In the genomic region with DNA sequence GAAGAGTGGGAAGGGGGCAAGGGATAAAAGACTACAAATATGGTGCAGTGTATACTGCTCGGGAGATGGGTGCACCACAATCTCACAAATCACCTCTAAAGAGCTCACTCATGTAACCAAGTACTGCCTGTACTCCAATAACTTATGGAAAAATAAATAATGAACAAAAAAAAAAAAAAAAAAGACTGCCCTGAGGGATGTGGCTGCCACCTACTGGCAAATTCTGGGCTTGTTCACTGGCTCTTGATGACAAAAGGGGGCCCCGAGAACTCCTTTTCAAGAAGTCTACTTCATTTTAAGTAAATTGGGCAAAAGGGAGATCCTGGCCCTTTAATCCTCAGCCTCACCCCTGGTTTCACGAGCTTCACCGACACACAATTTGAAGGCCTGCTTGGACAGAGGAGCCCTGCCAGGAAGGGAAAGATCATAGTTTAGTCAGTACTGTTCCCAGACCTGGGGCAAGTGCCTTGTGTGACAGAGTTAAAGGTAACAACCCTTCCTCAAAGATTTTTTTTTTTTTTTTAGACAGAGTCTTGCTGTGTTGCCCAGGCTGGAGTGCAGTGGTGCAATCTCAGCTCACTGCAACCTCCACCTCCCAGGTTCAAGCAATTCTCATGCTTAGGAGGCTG, we compare ENCODE assay signal across 10 cellular contexts. TPM values are rescaled to one million over a fixed set of nuclear protein-coding genes. Genes with fewer than 3 reads are reported as not detected.
DNase-seq lines count a peak whose midpoint lies in the region; ATAC-seq and TF ChIP-seq lines count a peak whose summit lies in the region.
"Had no signal": no experiment of that assay in that cellular context is flagged by ENCODE, and none has a peak within 500 bp of the region (broad histone marks: within the 10 kb centered on the region; RNA-seq: fewer than 3 reads in every experiment).

No MANE protein-coding gene starts in this region.

- CTCF ChIA-PET in mammary epithelial cell (lab: Charles Lee; ENCODE audit: low non-redundant PET): no interaction called here

- H2AFZ ChIP-seq in mammary epithelial cell (ENCODE audit: low read depth, low read length): no peak overlapping the region

- H3K27me3 ChIP-seq in mammary epithelial cell (ENCODE audit: insufficient read depth, low read length): no peaks in the 10 kb centered on the region
- H3K27me3 ChIP-seq: BLaER1 treated with 17β-estradiol and CSF1 and Interleukin-3, amounts not matched to agents 10 nM and 100 nM had no signal

- BruUV-seq in mammary epithelial cell (replicated peaks; lab: Mats Ljungman, UMichigan): no TSS peak

- DNase-seq in NCI-H2171 treated with DMSO at 0.1 percent for 48 hours (lab: John Stamatoyannopoulos, UW) (peak; percentile 54), NCI-H2171 (lab: John Stamatoyannopoulos, UW) (no peak), LNCaP clone FGC (ENCODE audit: low read depth) (peak; percentile 34), mammary epithelial cell (peak; percentile 7), renal cortical epithelial cell (ENCODE audit: low read depth) (peak; percentile 33)
- no peak for DNase-seq in effector memory CD8-positive, alpha-beta T cell

- intact Hi-C loops in mammary epithelial cell (cut with micrococcal nuclease): no loop called here

- peak; percentile 58 for TF ChIP-seq CTCF in LNCaP clone FGC (IDR thresholded peaks at IDR 0.05; ENCODE audit: control insufficient read depth, extremely low read depth, insufficient read depth)
- TF ChIP-seq CTCF in mammary epithelial cell (conservative IDR thresholded peaks at IDR 0.05 in 1 of 2, IDR thresholded peaks at IDR 0.05 in 1 of 2; ENCODE audit: extremely low read depth in 1 of 2, insufficient read depth in 1 of 2, low read depth in 1 of 2, low read length in 2 of 2): peak; percentile 44 to 49

- dilution Hi-C loops in mammary epithelial cell (cut with HindIII; ENCODE audit: low sequenced_read_pairs): no loop called here

- H3K4me3 ChIP-seq in LNCaP clone FGC (ENCODE audit: low read depth, low read length): no peak overlapping the region
- H3K4me3 ChIP-seq in mammary epithelial cell (replicated peaks in 1 of 3; ENCODE audit: insufficient read depth in 1 of 3, low read depth in 2 of 3, low read length in 3 of 3): no peak overlapping the region
- H3K4me3 ChIP-seq: BLaER1 treated with 17β-estradiol and CSF1 and Interleukin-3, amounts not matched to agents 10 nM and 100 nM had no signal

- H3K4me3 Mint-ChIP-seq in effector memory CD8-positive, alpha-beta T cell: no peak overlapping the region

- H3K27me3 Mint-ChIP-seq in effector memory CD8-positive, alpha-beta T cell: no peaks in the 10 kb centered on the region

- 54% methylated on average over 4 of the region's 4 CpGs for WGBS in mammary epithelial cell (ENCODE audit: low coverage, missing lambda C conversion rate)

- peaks cover 11 to 17% of the 10 kb centered on the region in 2 donors for H3K4me1 Mint-ChIP-seq in effector memory CD8-positive, alpha-beta T cell (ENCODE audit: low read depth in 2 of 2)

- H3K36me3 Mint-ChIP-seq in effector memory CD8-positive, alpha-beta T cell (ENCODE audit: insufficient read depth): peaks cover 90% of the 10 kb centered on the region

- H3K4me1 ChIP-seq in mammary epithelial cell (ENCODE audit: insufficient read depth, low read length): peaks cover 15% of the 10 kb centered on the region

- no peaks in the 10 kb centered on the region for H3K79me2 ChIP-seq in mammary epithelial cell (ENCODE audit: insufficient read depth, low read length)

- peaks cover 14% of the 10 kb centered on the region for H3K36me3 ChIP-seq in mammary epithelial cell (ENCODE audit: insufficient read depth, low read length)

- H3K9me3 Mint-ChIP-seq in effector memory CD8-positive, alpha-beta T cell: no peaks in the 10 kb centered on the region

- in situ Hi-C loops in mammary epithelial cell (cut with MboI; ENCODE audit: low sequenced_read_pairs in 2 of 2): no loop called here

- H4K20me1 ChIP-seq in mammary epithelial cell (ENCODE audit: insufficient read depth, low read length): no peaks in the 10 kb centered on the region
- H4K20me1 ChIP-seq: BLaER1 treated with 17β-estradiol and CSF1 and Interleukin-3, amounts not matched to agents 10 nM and 100 nM had no signal

- no peaks in the 10 kb centered on the region for H3K9me3 ChIP-seq in mammary epithelial cell (replicated peaks; ENCODE audit: insufficient read depth, low read length)

- H3K27ac ChIP-seq in mammary epithelial cell (ENCODE audit: insufficient read depth, low read depth, low read length): no peak overlapping the region

- H3K4me2 ChIP-seq in mammary epithelial cell (ENCODE audit: insufficient read depth, low read depth, low read length): no peak overlapping the region
- H3K4me2 ChIP-seq: BLaER1 treated with 17β-estradiol and CSF1 and Interleukin-3, amounts not matched to agents 10 nM and 100 nM had no signal

- H3K9ac ChIP-seq in mammary epithelial cell (ENCODE audit: insufficient read depth, low read length): no peak overlapping the region

- H3K27ac Mint-ChIP-seq in effector memory CD8-positive, alpha-beta T cell: no peak overlapping the region

- ATAC-seq in effector memory CD8-positive, alpha-beta T cell (replicated peaks): no peak
- ATAC-seq in GM21786 (IDR thresholded peaks at IDR 0.05; ENCODE audit: unreplicated experiment): no peak
- no peak for ATAC-seq in activated CD4-positive, CD25-positive, alpha-beta regulatory T cell treated with anti-CD3 and anti-CD28 coated beads, Interleukin-2, amount 50 U/mL, for 24 hours
- ATAC-seq: esophagus mucosa had no signal

RNA-seq across cellular contexts. Expression of a gene that starts 26.1 kb away (rescaled TPM):
- total RNA-seq in mammary epithelial cell (1 to 10 TPM in 1 of 2 donors, under 1 TPM in 1; 0.50 to 1.2 TPM), renal cortical epithelial cell (1.2 TPM in 1 of 2 replicates, not detected in the other)
- 0.35 TPM for polyA plus RNA-seq in mammary epithelial cell
- not detected for polyA minus RNA-seq in mammary epithelial cell

RNA-seq across cellular contexts. Expression of a gene that starts 47.5 kb away (rescaled TPM):
- total RNA-seq in mammary epithelial cell: 100 to 1,000 TPM; 266 to 337 TPM
- polyA plus RNA-seq in mammary epithelial cell: 285 TPM
- 190 TPM for polyA minus RNA-seq in mammary epithelial cell
- 146 and 208 TPM in 2 replicates for total RNA-seq in renal cortical epithelial cell

Comparison
In these comparisons a context has a peak if more than half of its experiments do, and no peak if none do; other contexts are left out.
1. DNase-seq: peak in NCI-H2171 treated with DMSO at 0.1 percent for 48 hours (single experiment), LNCaP clone FGC (single experiment), mammary epithelial cell (single experiment) and renal cortical epithelial cell (single experiment); none in NCI-H2171 (single experiment) and effector memory CD8-positive, alpha-beta T cell (0 of 3).